23 cellular contexts compared by ENCODE assay signal in genomic region chr10:38070501-38070900, GRCh38.
"Had no signal": no experiment of that assay in that cellular context is flagged by ENCODE, and none has a peak within 500 bp of the region (broad histone marks: within the 10 kb centered on the region; RNA-seq: fewer than 3 reads in every experiment).

No MANE protein-coding gene starts in this region.

- H3K27me3 ChIP-seq: brain microvascular endothelial cell had no signal

- H3K36me3 Mint-ChIP-seq: activated naive CD8-positive, alpha-beta T cell had no signal

- H3K4me1 ChIP-seq: heart left ventricle had no signal

- H3K4me3 ChIP-seq: heart left ventricle had no signal

- DNase-seq: activated CD4-positive, alpha-beta T cell treated with anti-CD3 and anti-CD28 coated beads for 36 hours; activated CD4-positive, alpha-beta T cell treated with anti-CD3 and anti-CD28 coated beads, Interleukin-2, amount 10 ng/mL, durations not matched to agents 7 days and 5 days; activated CD4-positive, alpha-beta T cell treated with anti-CD3 and anti-CD28 coated beads, Interleukin-2, amount 50 U/mL, for 48 hours; activated CD4-positive, CD25-positive, alpha-beta regulatory T cell; activated CD4-positive, CD25-positive, alpha-beta regulatory T cell treated with anti-CD3 and anti-CD28 coated beads, Interleukin-2, amount 50 U/mL, for 72 hours; activated CD8-positive, alpha-beta memory T cell treated with anti-CD3 and anti-CD28 coated beads for 24 hours; activated CD8-positive, alpha-beta T cell treated with anti-CD3 and anti-CD28 coated beads for 36 hours; activated effector memory CD4-positive, alpha-beta T cell treated with Interleukin-2 at 50 U/mL for 16 hours; activated gamma-delta T cell treated with Interleukin-2 at 50 U/mL for 16 hours; activated naive CD4-positive, alpha-beta T cell treated with anti-CD3 and anti-CD28 coated beads, Interleukin-2, amount 50 U/mL, for 16 hours; activated naive CD4-positive, alpha-beta T cell treated with Interleukin-2 at 50 U/mL for 16 hours; activated T-cell treated with anti-CD3 and anti-CD28 coated beads, Interleukin-2, amount 50 U/mL, for 4 hours; amniotic stem cell; brain microvascular endothelial cell; cortex of kidney; dermis blood vessel endothelial cell; effector CD8-positive, alpha-beta T cell; foreskin fibroblast; heart left ventricle; T1000 had no signal

- H3K27ac Mint-ChIP-seq: activated CD4-positive, alpha-beta T cell treated with anti-CD3 and anti-CD28 coated beads for 36 hours; activated CD4-positive, alpha-beta T cell treated with anti-CD3 and anti-CD28 coated beads, Interleukin-2, amount 10 ng/mL, durations not matched to agents 7 days and 5 days; activated CD8-positive, alpha-beta T cell treated with anti-CD3 and anti-CD28 coated beads for 36 hours; activated naive CD8-positive, alpha-beta T cell; activated T-helper 17 cell treated with anti-CD3 and anti-CD28 coated beads, Interleukin-2, amount 50 U/mL, for 72 hours had no signal

- H3K36me3 ChIP-seq: brain microvascular endothelial cell, heart left ventricle had no signal

- H3K27ac ChIP-seq: brain microvascular endothelial cell, epithelial cell of prostate, heart left ventricle had no signal

- H3K4me3 Mint-ChIP-seq: activated CD4-positive, alpha-beta T cell treated with anti-CD3 and anti-CD28 coated beads for 36 hours; activated CD4-positive, alpha-beta T cell treated with anti-CD3 and anti-CD28 coated beads, Interleukin-2, amount 10 ng/mL, durations not matched to agents 7 days and 5 days; activated CD8-positive, alpha-beta T cell treated with anti-CD3 and anti-CD28 coated beads for 36 hours; activated naive CD8-positive, alpha-beta T cell; activated T-cell treated with anti-CD3 and anti-CD28 coated beads, Interleukin-2, amount 50 U/mL, for 4 hours; activated T-helper 17 cell treated with anti-CD3 and anti-CD28 coated beads, Interleukin-2, amount 50 U/mL, for 72 hours had no signal

- H3K27me3 Mint-ChIP-seq: activated CD4-positive, alpha-beta T cell treated with anti-CD3 and anti-CD28 coated beads for 36 hours; activated CD4-positive, alpha-beta T cell treated with anti-CD3 and anti-CD28 coated beads, Interleukin-2, amount 10 ng/mL, durations not matched to agents 7 days and 5 days had no signal

- H3K4me1 Mint-ChIP-seq: activated CD4-positive, alpha-beta T cell treated with anti-CD3 and anti-CD28 coated beads for 36 hours had no signal
